19 cellular contexts compared by ENCODE assay signal in the genomic region with DNA sequence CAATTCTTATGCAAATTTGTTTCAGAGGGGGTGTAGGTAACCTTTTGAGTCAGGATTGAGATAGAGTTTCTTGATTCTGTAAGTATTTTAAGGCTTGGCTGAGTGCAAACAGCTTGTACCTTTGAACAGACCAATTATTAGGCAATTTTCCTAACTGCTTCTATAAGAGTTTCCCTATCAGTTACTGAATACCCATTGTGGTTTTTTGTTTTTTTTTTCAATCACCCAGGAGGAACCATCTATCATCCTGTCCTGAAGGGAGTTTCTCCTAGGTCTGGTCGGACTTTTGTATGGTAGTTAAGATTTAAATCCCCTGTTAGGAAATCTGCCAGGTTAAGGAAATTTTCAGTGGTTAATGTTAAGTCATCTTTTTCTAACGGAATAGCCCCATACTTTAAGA.
A peak's percentile ranks its signal among the peaks of the same experiment; 100 is the strongest.
DNase-seq lines count a peak whose midpoint lies in the region; ATAC-seq lines count a peak whose summit lies in the region.
"Had no signal": no experiment of that assay in that cellular context is flagged by ENCODE, and none has a peak within 500 bp of the region (broad histone marks: within the 10 kb centered on the region; RNA-seq: fewer than 3 reads in every experiment).

No MANE protein-coding gene starts in this region.

- H3K36me3 ChIP-seq in effector memory CD4-positive, alpha-beta T cell (ENCODE audit: control insufficient read depth, insufficient read depth, low read length): no peaks in the 10 kb centered on the region
- H3K36me3 ChIP-seq: BLaER1, gastroesophageal sphincter, upper lobe of left lung, WERI-Rb-1 had no signal

- H3K4me3 ChIP-seq in effector memory CD4-positive, alpha-beta T cell (ENCODE audit: insufficient read depth, low read depth, low read length, poor library complexity, severe bottlenecking): no peak overlapping the region
- H3K4me3 ChIP-seq: BLaER1, gastroesophageal sphincter, upper lobe of left lung had no signal

- ATAC-seq in HG03354 (IDR thresholded peaks at IDR 0.05; ENCODE audit: poor library complexity, severe bottlenecking, unreplicated experiment) (peak; percentile 75), left cardiac atrium (no peak)
- ATAC-seq: activated T-cell treated with anti-CD3 and anti-CD28 coated beads, Interleukin-2, amount 50 U/mL, for 72 hours; gastroesophageal sphincter; left ventricle myocardium superior; stimulated activated naive CD8-positive, alpha-beta T cell treated with anti-CD3 and anti-CD28 coated beads, Interleukin-15, Interleukin-2, amounts not matched to agents 100 U/mL and 50 U/mL, for 24 hours had no signal

- no peaks in the 10 kb centered on the region for H3K9me3 ChIP-seq in effector memory CD4-positive, alpha-beta T cell (ENCODE audit: control insufficient read depth, low read length)
- H3K9me3 ChIP-seq: BLaER1, gastroesophageal sphincter, upper lobe of left lung had no signal

- intact Hi-C loops in left cardiac atrium (cut with DNase I): no loop called here

- H3K27me3 ChIP-seq in effector memory CD4-positive, alpha-beta T cell (replicated peaks; ENCODE audit: control insufficient read depth, insufficient read depth, low read length, poor library complexity, severe bottlenecking): no peaks in the 10 kb centered on the region
- H3K27me3 ChIP-seq: BLaER1, gastroesophageal sphincter, upper lobe of left lung had no signal

- H3K27ac ChIP-seq in effector memory CD4-positive, alpha-beta T cell (ENCODE audit: insufficient read depth, low read length, poor library complexity, severe bottlenecking): no peak overlapping the region
- H3K27ac ChIP-seq: BLaER1, gastroesophageal sphincter, upper lobe of left lung, WERI-Rb-1 had no signal

- no peaks in the 10 kb centered on the region for H3K4me1 ChIP-seq in effector memory CD4-positive, alpha-beta T cell (ENCODE audit: control insufficient read depth, insufficient read depth, low read length, poor library complexity, severe bottlenecking)
- H3K4me1 ChIP-seq: gastroesophageal sphincter, upper lobe of left lung had no signal

- DNase-seq in NCI-H748 (lab: John Stamatoyannopoulos, UW; ENCODE audit: unreplicated experiment) (peak; percentile 19), NCI-H748 treated with DMSO at 0.1 percent for 48 hours (lab: John Stamatoyannopoulos, UW) (no peak), NOMO-1 treated with dmso at 0.1 percent for 144 hours (lab: John Stamatoyannopoulos, UW; ENCODE audit: unreplicated experiment) (peak; percentile 52), renal cortical epithelial cell (ENCODE audit: low read depth) (peak; percentile 93), left cardiac atrium (no peak), HT-29 (ENCODE audit: low spot score) (no peak)
- DNase-seq in effector memory CD4-positive, alpha-beta T cell: no peak
- DNase-seq: 8988T; activated CD4-positive, alpha-beta memory T cell treated with anti-CD3 and anti-CD28 coated beads for 36 hours; activated naive CD8-positive, alpha-beta T cell treated with anti-CD3 and anti-CD28 coated beads for 36 hours; activated T-cell treated with anti-CD3 and anti-CD28 coated beads, Interleukin-2, amount 50 U/mL, for 72 hours; GDM1; left ventricle myocardium superior; stimulated activated naive CD8-positive, alpha-beta T cell treated with anti-CD3 and anti-CD28 coated beads, Interleukin-15, Interleukin-2, amounts not matched to agents 100 U/mL and 50 U/mL, for 24 hours; upper lobe of left lung; WERI-Rb-1 had no signal

Comparison
In these comparisons a context has a peak if more than half of its experiments do, and no peak if none do; other contexts are left out.
1. DNase-seq: peak in NCI-H748 (single experiment), NOMO-1 treated with dmso at 0.1 percent for 144 hours (single experiment) and renal cortical epithelial cell (single experiment); none in NCI-H748 treated with DMSO at 0.1 percent for 48 hours (single experiment), left cardiac atrium (single experiment), HT-29 (single experiment) and effector memory CD4-positive, alpha-beta T cell (0 of 3).